Comparison of ENCODE assay signal across 18 cellular contexts in the genomic region with DNA sequence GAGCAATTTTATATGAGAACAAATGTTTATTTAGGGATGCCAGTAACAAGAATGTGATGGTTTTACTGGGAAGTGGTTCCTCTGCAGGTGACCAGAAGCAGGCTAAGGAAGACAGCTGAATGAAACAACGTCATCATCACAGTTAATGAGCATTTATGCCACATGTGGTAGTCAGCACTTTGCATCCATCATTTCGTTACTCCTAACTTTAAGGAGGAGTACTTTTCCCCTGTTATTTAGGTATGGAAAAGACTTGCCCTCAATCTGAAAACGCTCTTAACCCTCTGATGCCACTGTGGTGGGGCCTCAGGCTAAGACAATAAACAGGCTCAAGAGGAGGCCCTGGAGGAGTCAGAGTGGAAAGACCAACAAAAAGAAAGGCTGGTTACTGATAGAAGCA. TPM values are rescaled to one million over a fixed set of nuclear protein-coding genes. Genes with fewer than 3 reads are reported as not detected.
DNase-seq lines count a peak whose midpoint lies in the region; ATAC-seq and TF ChIP-seq lines count a peak whose summit lies in the region.
"Had no signal": no experiment of that assay in that cellular context is flagged by ENCODE, and none has a peak within 500 bp of the region (broad histone marks: within the 10 kb centered on the region; RNA-seq: fewer than 3 reads in every experiment).

No MANE protein-coding gene starts in this region.

- no peak overlapping the region for H2AFZ ChIP-seq in SK-N-SH (ENCODE audit: low read depth)
- no peak overlapping the region for H2AFZ ChIP-seq in smooth muscle cell (ENCODE audit: low read depth)

- H3K9me3 Mint-ChIP-seq in effector memory CD8-positive, alpha-beta T cell, result no peaks in the 10 kb centered on the region
- H3K9me3 Mint-ChIP-seq: activated CD4-positive, alpha-beta T cell treated with anti-CD3 and anti-CD28 coated beads, Interleukin-2, amount 10 ng/mL, durations not matched to agents 7 days and 5 days; naive B cell; stimulated activated memory B cell treated with anti-CD40 and anti-IgM and Interleukin-4, amounts not matched to agents 10 μg/mL and 1 μg/mL and 100 μg/mL, for 72 hours had no signal

- TF ChIP-seq EP300 in SK-N-SH (IDR thresholded peaks at IDR 0.05; ENCODE audit: borderline replicate concordance in 1 of 2, low read depth in 1 of 2, low read length in 1 of 2), result no peak

- H4K20me1 ChIP-seq in SK-N-SH (ENCODE audit: insufficient read depth), result no peaks in the 10 kb centered on the region
- H4K20me1 ChIP-seq in smooth muscle cell (ENCODE audit: low read depth), result no peaks in the 10 kb centered on the region

- H3K27ac Mint-ChIP-seq in effector memory CD8-positive, alpha-beta T cell, result peak overlapping the region; percentile 20 to 49
- H3K27ac Mint-ChIP-seq: activated CD4-positive, alpha-beta T cell treated with anti-CD3 and anti-CD28 coated beads, Interleukin-2, amount 10 ng/mL, durations not matched to agents 7 days and 5 days; stimulated activated memory B cell treated with anti-CD40 and anti-IgM and Interleukin-4, amounts not matched to agents 10 μg/mL and 1 μg/mL and 100 μg/mL, for 72 hours had no signal

- DNase-seq in SK-N-SH (no peak), M059J (ENCODE audit: low read depth) (peak; percentile 16), smooth muscle cell (lab: John Stamatoyannopoulos, UW; ENCODE audit: unreplicated experiment) (no peak), cortex of kidney (lab: John Stamatoyannopoulos, UW) (no peak), H4 (ENCODE audit: low spot score) (no peak), SK-N-DZ (ENCODE audit: low spot score) (no peak)
- no peak for DNase-seq in effector memory CD8-positive, alpha-beta T cell
- DNase-seq: activated CD4-positive, alpha-beta T cell treated with anti-CD3 and anti-CD28 coated beads, Interleukin-2, amount 10 ng/mL, durations not matched to agents 7 days and 5 days; anterior cingulate cortex; left ventricle myocardium inferior; naive B cell; NCI-H2029; NCI-H524; trophoblast cell had no signal

- 86% methylated on average over 3 of the region's 3 CpGs for WGBS in SK-N-SH (ENCODE audit: low lambda C conversion rate)
- 67% methylated on average over 3 of the region's 3 CpGs for WGBS in smooth muscle cell (ENCODE audit: low lambda C conversion rate)

- no peak for TF ChIP-seq RAD21 in SK-N-SH (IDR thresholded peaks at IDR 0.05; ENCODE audit: low read length)

- H3K4me2 ChIP-seq in SK-N-SH (peak overlapping the region; percentile 34), smooth muscle cell (no peak overlapping the region)

- H3K4me1 ChIP-seq in SK-N-SH (ENCODE audit: control insufficient read depth in 1 of 2, insufficient read depth in 2 of 2, low read depth in 1 of 2, low read length in 1 of 2), result peaks cover 31 to 46% of the 10 kb centered on the region in 2 experiments
- H3K4me1 ChIP-seq in smooth muscle cell (ENCODE audit: low read depth), result peaks cover 8% of the 10 kb centered on the region

- TF ChIP-seq CTCF in SK-N-SH (IDR thresholded peaks at IDR 0.05), result no peak
- TF ChIP-seq CTCF in smooth muscle cell (IDR thresholded peaks at IDR 0.05; ENCODE audit: borderline replicate concordance, insufficient read depth, poor library complexity, severe bottlenecking), result no peak

- POLR2A ChIA-PET in SK-N-SH (lab: Yijun Ruan, JAX), result interaction anchor here (1.0 to 1.5 kb wide), 4 partner anchors 11 to 72 kb away, joined by 3 to 6 read pairs (median 3); no protein-coding TSS in a partner anchor

- no peaks in the 10 kb centered on the region for H3K9me2 ChIP-seq in SK-N-SH

- no peaks in the 10 kb centered on the region for H3K27me3 Mint-ChIP-seq in effector memory CD8-positive, alpha-beta T cell
- H3K27me3 Mint-ChIP-seq: activated CD4-positive, alpha-beta T cell treated with anti-CD3 and anti-CD28 coated beads, Interleukin-2, amount 10 ng/mL, durations not matched to agents 7 days and 5 days; naive B cell; stimulated activated memory B cell treated with anti-CD40 and anti-IgM and Interleukin-4, amounts not matched to agents 10 μg/mL and 1 μg/mL and 100 μg/mL, for 72 hours had no signal

- H3K4me3 ChIP-seq in SK-N-SH (ENCODE audit: low read depth in 2 of 2, low read length in 1 of 2) (no peak overlapping the region), smooth muscle cell (no peak overlapping the region)
- H3K4me3 ChIP-seq: gastroesophageal sphincter, HAP-1, left ventricle myocardium inferior had no signal

- H3K9me3 ChIP-seq in SK-N-SH, result no peaks in the 10 kb centered on the region
- no peaks in the 10 kb centered on the region for H3K9me3 ChIP-seq in smooth muscle cell (replicated peaks; ENCODE audit: low read depth)
- H3K9me3 ChIP-seq: gastroesophageal sphincter, HAP-1, left ventricle myocardium inferior had no signal

- H3F3A ChIP-seq in SK-N-SH (replicated peaks; ENCODE audit: insufficient read depth), result peaks cover 45% of the 10 kb centered on the region
- H3F3A ChIP-seq in smooth muscle cell (ENCODE audit: low read depth), result peaks cover 8% of the 10 kb centered on the region

- H3K27me3 ChIP-seq in SK-N-SH (ENCODE audit: insufficient read depth), result no peaks in the 10 kb centered on the region
- no peaks in the 10 kb centered on the region for H3K27me3 ChIP-seq in smooth muscle cell (ENCODE audit: low read depth)
- H3K27me3 ChIP-seq: gastroesophageal sphincter had no signal

- H3K4me3 Mint-ChIP-seq in effector memory CD8-positive, alpha-beta T cell, result no peak overlapping the region
- H3K4me3 Mint-ChIP-seq: activated CD4-positive, alpha-beta T cell treated with anti-CD3 and anti-CD28 coated beads, Interleukin-2, amount 10 ng/mL, durations not matched to agents 7 days and 5 days; naive B cell; stimulated activated memory B cell treated with anti-CD40 and anti-IgM and Interleukin-4, amounts not matched to agents 10 μg/mL and 1 μg/mL and 100 μg/mL, for 72 hours had no signal

- CTCF ChIA-PET in SK-N-SH (lab: Yijun Ruan, JAX), result interaction anchor here (1.0 to 2.4 kb wide), 5 partner anchors 13 to 337 kb away, joined by 3 to 9 read pairs (median 4); a partner anchor contains a TSS

- H3K79me2 ChIP-seq in SK-N-SH (ENCODE audit: insufficient read depth), result no peaks in the 10 kb centered on the region
- H3K79me2 ChIP-seq in smooth muscle cell (ENCODE audit: low read depth), result no peaks in the 10 kb centered on the region

- H3K27ac ChIP-seq in SK-N-SH (ENCODE audit: low read depth in 2 of 2, low read length in 1 of 2) (peak overlapping the region; percentile 60 to 85), smooth muscle cell (ENCODE audit: low read depth) (peak overlapping the region; percentile 88)
- H3K27ac ChIP-seq: gastroesophageal sphincter, left ventricle myocardium inferior had no signal

- H3K4me1 Mint-ChIP-seq in effector memory CD8-positive, alpha-beta T cell (ENCODE audit: low read depth in 2 of 2), result peaks cover 9 to 24% of the 10 kb centered on the region in 2 donors

- H3K9ac ChIP-seq in SK-N-SH (no peak overlapping the region), smooth muscle cell (ENCODE audit: low read depth) (peak overlapping the region; percentile 35)

- peaks cover 33% of the 10 kb centered on the region for H3K36me3 Mint-ChIP-seq in effector memory CD8-positive, alpha-beta T cell (ENCODE audit: insufficient read depth)

- peaks cover 48 to 62% of the 10 kb centered on the region in 2 experiments for H3K36me3 ChIP-seq in SK-N-SH (replicated peaks in 1 of 2; ENCODE audit: control insufficient read depth in 1 of 2, insufficient read depth in 2 of 2, low read length in 1 of 2)
- H3K36me3 ChIP-seq in smooth muscle cell (ENCODE audit: low read depth), result peaks cover 16% of the 10 kb centered on the region

- no peak; the same call in 2 of the 3 replicates for ATAC-seq in SK-N-SH treated with all-trans-retinoic acid at 6 μM for 48 hours
- no peak for ATAC-seq in effector memory CD8-positive, alpha-beta T cell (replicated peaks)
- ATAC-seq: gastroesophageal sphincter; stimulated activated memory B cell treated with anti-CD40 and anti-IgM and Interleukin-4, amounts not matched to agents 10 μg/mL and 1 μg/mL and 100 μg/mL, for 72 hours had no signal

TF ChIP-seq in SK-N-SH, 30 proteins besides CTCF, POLR2A, EP300 and RAD21:
- TF ChIP-seq GABPA (IDR thresholded peaks at IDR 0.05; ENCODE audit: low read depth), result no peak
- TF ChIP-seq RFX5 (IDR thresholded peaks at IDR 0.05; ENCODE audit: low read length), result no peak
- 0 out of 2 replicates have a peak, but pooled peaks have one; percentile 3 for TF ChIP-seq POLR2AphosphoS5 (IDR thresholded peaks at IDR 0.05; ENCODE audit: low read depth, low read length)

TF ChIP-seq in SK-N-SH treated with all-trans-retinoic acid at 6 μM for 48 hours, 23 proteins besides CTCF, POLR2A, EP300 and RAD21:
- TF ChIP-seq ZNF70 (CRISPR knock-in tag; IDR thresholded peaks at IDR 0.05) (no peak), TOX (CRISPR knock-in tag; IDR thresholded peaks at IDR 0.05; ENCODE audit: borderline replicate concordance) (no peak)

RNA-seq across cellular contexts. Expression of a gene that starts 31.2 kb away (rescaled TPM):
- polyA plus RNA-seq in SK-N-SH (2012; rRNA removed) (44.9 and 55.5 TPM in 2 replicates), smooth muscle cell (21.2 and 22.5 TPM in 2 replicates)
- polyA plus RNA-seq in SK-N-SH (2012; cell fraction: cytosol; rRNA removed), result 56.5 and 57.5 TPM in 2 replicates
- polyA plus RNA-seq in SK-N-SH (2012; cell fraction: nucleus; rRNA removed), result 64.6 and 71.7 TPM in 2 replicates
- 35.9 and 55.3 TPM in 2 replicates for total RNA-seq in M059J (2014; rRNA removed; shearing (Covaris generic))
- total RNA-seq in smooth muscle cell, result 18.3 and 36.6 TPM in 2 replicates
- 47.0 and 57.1 TPM in 2 replicates for total RNA-seq in H4 (2014; rRNA removed; shearing (Covaris generic))
- 60.7 and 76.1 TPM in 2 replicates for polyA plus RNA-seq in SK-N-DZ (2014; cell fraction: cytosol; rRNA removed)
- 82.8 and 113 TPM in 2 replicates for polyA plus RNA-seq in SK-N-DZ (2014; cell fraction: nucleus; rRNA removed)

RNA-seq across cellular contexts. Expression of a gene that starts 42.0 kb away (rescaled TPM):
- 7.7 and 8.7 TPM in 2 replicates for polyA plus RNA-seq in SK-N-SH (2012; rRNA removed)
- 7.4 and 7.9 TPM in 2 replicates for polyA plus RNA-seq in SK-N-SH (2012; cell fraction: cytosol; rRNA removed)
- 6.3 and 9.0 TPM in 2 replicates for polyA plus RNA-seq in SK-N-SH (2012; cell fraction: nucleus; rRNA removed)
- 2.1 and 2.9 TPM in 2 replicates for total RNA-seq in M059J (2014; rRNA removed; shearing (Covaris generic))
- 2.8 and 9.0 TPM in 2 replicates for total RNA-seq in smooth muscle cell
- 1.3 and 3.5 TPM in 2 replicates for polyA plus RNA-seq in smooth muscle cell
- total RNA-seq in H4 (2014; rRNA removed; shearing (Covaris generic)), result 3.8 and 3.9 TPM in 2 replicates
- 5.7 and 8.7 TPM in 2 replicates for polyA plus RNA-seq in SK-N-DZ (2014; cell fraction: cytosol; rRNA removed)
- 3.2 and 4.4 TPM in 2 replicates for polyA plus RNA-seq in SK-N-DZ (2014; cell fraction: nucleus; rRNA removed)

RNA-seq across cellular contexts. Expression of a gene that starts 49.5 kb away (rescaled TPM):
- polyA plus RNA-seq in SK-N-SH (2012; rRNA removed), result 45.7 and 58.6 TPM in 2 replicates
- 69.2 and 70.0 TPM in 2 replicates for polyA plus RNA-seq in SK-N-SH (2012; cell fraction: cytosol; rRNA removed)
- 17.1 and 27.9 TPM in 2 replicates for polyA plus RNA-seq in SK-N-SH (2012; cell fraction: nucleus; rRNA removed)
- total RNA-seq in M059J (2014; rRNA removed; shearing (Covaris generic)), result 104 and 120 TPM in 2 replicates
- 105 and 107 TPM in 2 replicates for total RNA-seq in smooth muscle cell
- polyA plus RNA-seq in smooth muscle cell, result 57.5 and 73.8 TPM in 2 replicates
- total RNA-seq in H4 (2014; rRNA removed; shearing (Covaris generic)), result 98.2 and 105 TPM in 2 replicates
- polyA plus RNA-seq in SK-N-DZ (2014; cell fraction: cytosol; rRNA removed), result 215 and 250 TPM in 2 replicates
- polyA plus RNA-seq in SK-N-DZ (2014; cell fraction: nucleus; rRNA removed), result 69.8 and 78.5 TPM in 2 replicates
